Comparison of ENCODE assay signal across 1 cellular context in the genomic region with DNA sequence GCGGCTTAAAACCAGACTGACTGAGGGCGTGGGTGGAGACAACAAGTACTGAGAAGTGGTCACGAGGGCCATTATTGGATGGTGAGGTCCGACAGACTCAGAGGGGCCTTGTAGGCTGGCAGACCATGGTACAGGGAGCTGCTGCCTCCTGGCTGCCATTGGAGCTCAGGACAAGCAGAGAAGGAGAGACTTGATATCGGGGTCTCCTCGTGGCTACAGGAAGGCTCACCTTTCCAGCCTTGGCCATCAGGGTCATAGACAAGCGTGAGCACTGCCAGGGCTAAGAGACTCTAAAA.
TF ChIP-seq lines count a peak whose summit lies in the region.

No MANE protein-coding gene starts in this region.

TF ChIP-seq in GM23338, 12 proteins besides CTCF, POLR2A, EP300 and RAD21 (continued from another document):
- TF ChIP-seq REST (IDR thresholded peaks at IDR 0.05; ENCODE audit: unreplicated experiment), result no peak
